ENCODE assay signal across 1 cellular context in the genomic region with DNA sequence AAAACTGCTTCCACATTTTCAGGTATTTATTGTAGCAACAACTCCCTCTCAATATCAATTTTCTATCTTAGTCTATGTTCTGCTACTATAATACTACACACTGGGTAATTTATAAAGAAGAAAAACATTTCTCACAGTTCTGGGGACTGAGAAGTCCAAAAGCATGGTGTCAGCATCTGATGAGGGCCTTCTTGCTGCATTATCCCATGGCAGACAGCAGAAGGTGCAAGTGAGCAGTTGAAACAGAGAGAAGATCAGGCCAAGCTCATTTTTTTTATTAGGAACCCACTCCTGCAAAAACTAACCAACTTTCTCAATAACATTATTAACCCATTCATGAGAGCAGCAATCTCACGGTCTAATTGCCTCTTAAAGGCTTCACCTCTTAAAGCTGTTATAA.
TF ChIP-seq lines count a peak whose summit lies in the region.

No MANE protein-coding gene starts in this region.

TF ChIP-seq in HCT116, 20 proteins besides CTCF, POLR2A, EP300 and RAD21 (continued from another document):
- TF ChIP-seq, protein P1, sequence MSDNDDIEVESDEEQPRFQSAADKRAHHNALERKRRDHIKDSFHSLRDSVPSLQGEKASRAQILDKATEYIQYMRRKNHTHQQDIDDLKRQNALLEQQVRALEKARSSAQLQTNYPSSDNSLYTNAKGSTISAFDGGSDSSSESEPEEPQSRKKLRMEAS (IDR thresholded peaks at IDR 0.05), result no peak
- TF ChIP-seq EZH2 (IDR thresholded peaks at IDR 0.05) (no peak), EGR1 (IDR thresholded peaks at IDR 0.05; ENCODE audit: low read depth) (no peak), SP1 (IDR thresholded peaks at IDR 0.05; ENCODE audit: low read depth) (no peak), JUND (IDR thresholded peaks at IDR 0.05) (no peak)
- TF ChIP-seq, protein P2, sequence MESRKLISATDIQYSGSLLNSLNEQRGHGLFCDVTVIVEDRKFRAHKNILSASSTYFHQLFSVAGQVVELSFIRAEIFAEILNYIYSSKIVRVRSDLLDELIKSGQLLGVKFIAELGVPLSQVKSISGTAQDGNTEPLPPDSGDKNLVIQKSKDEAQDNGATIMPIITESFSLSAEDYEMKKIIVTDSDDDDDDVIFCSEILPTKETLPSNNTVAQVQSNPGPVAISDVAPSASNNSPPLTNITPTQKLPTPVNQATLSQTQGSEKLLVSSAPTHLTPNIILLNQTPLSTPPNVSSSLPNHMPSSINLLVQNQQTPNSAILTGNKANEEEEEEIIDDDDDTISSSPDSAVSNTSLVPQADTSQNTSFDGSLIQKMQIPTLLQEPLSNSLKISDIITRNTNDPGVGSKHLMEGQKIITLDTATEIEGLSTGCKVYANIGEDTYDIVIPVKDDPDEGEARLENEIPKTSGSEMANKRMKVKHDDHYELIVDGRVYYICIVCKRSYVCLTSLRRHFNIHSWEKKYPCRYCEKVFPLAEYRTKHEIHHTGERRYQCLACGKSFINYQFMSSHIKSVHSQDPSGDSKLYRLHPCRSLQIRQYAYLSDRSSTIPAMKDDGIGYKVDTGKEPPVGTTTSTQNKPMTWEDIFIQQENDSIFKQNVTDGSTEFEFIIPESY (IDR thresholded peaks at IDR 0.05; ENCODE audit: extremely low read depth, insufficient replicate concordance, low read length), result no peak
- TF ChIP-seq, protein P3, sequence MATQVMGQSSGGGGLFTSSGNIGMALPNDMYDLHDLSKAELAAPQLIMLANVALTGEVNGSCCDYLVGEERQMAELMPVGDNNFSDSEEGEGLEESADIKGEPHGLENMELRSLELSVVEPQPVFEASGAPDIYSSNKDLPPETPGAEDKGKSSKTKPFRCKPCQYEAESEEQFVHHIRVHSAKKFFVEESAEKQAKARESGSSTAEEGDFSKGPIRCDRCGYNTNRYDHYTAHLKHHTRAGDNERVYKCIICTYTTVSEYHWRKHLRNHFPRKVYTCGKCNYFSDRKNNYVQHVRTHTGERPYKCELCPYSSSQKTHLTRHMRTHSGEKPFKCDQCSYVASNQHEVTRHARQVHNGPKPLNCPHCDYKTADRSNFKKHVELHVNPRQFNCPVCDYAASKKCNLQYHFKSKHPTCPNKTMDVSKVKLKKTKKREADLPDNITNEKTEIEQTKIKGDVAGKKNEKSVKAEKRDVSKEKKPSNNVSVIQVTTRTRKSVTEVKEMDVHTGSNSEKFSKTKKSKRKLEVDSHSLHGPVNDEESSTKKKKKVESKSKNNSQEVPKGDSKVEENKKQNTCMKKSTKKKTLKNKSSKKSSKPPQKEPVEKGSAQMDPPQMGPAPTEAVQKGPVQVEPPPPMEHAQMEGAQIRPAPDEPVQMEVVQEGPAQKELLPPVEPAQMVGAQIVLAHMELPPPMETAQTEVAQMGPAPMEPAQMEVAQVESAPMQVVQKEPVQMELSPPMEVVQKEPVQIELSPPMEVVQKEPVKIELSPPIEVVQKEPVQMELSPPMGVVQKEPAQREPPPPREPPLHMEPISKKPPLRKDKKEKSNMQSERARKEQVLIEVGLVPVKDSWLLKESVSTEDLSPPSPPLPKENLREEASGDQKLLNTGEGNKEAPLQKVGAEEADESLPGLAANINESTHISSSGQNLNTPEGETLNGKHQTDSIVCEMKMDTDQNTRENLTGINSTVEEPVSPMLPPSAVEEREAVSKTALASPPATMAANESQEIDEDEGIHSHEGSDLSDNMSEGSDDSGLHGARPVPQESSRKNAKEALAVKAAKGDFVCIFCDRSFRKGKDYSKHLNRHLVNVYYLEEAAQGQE (IDR thresholded peaks at IDR 0.05; ENCODE audit: low read depth), result no peak
